ENCODE assay signal across 10 cellular contexts in the genomic region with DNA sequence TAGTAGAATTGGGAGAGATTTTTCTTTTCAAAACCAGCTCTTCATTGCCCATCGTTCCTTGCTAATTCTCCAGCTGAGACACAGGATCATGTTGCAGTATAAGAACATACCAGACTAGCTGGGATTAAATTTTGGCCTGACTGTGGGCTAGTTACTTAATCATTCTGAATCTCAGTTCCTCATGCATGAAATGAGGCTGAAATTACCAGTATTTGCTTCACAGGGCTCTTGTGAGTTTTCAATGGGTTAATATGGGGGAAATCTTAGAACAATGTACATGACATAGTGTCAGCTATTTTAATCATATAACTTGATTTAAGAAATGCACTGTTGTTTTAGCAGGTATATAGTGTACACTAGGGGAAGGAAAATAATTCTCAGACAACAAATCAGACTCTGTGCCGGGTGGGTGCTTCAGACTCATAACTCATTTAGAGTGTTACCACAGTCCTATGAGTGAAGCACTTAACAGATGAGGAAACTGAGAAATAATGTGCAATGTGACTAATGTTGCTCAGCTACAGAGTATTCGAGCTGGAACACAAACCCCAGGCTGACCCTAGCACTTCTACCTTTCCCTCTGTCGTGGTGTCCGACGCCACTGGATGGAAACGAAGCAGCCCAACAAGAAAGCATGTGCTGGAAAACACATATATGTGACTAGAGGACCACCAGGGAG.
DNase-seq lines count a peak whose midpoint lies in the region; ATAC-seq and TF ChIP-seq lines count a peak whose summit lies in the region.
"Had no signal": no experiment of that assay in that cellular context is flagged by ENCODE, and none has a peak within 500 bp of the region (broad histone marks: within the 10 kb centered on the region; RNA-seq: fewer than 3 reads in every experiment).

No MANE protein-coding gene starts in this region.

- H3K9me3 ChIP-seq in gastrocnemius medialis (no peaks in the 10 kb centered on the region), tibial artery (no peaks in the 10 kb centered on the region)

- H3K4me1 ChIP-seq in gastrocnemius medialis: no peaks in the 10 kb centered on the region
- H3K4me1 ChIP-seq in tibial artery: peaks cover 0 to 11% (median 5%) of the 10 kb centered on the region in 4 donors

- no peak for TF ChIP-seq POLR2A in gastrocnemius medialis (IDR thresholded peaks at IDR 0.05)

- in situ Hi-C loops in gastrocnemius medialis (cut with MboI; ENCODE audit: low sequenced_read_pairs in 4 of 4): no loop called here

- H3K27me3 ChIP-seq in gastrocnemius medialis (no peaks in the 10 kb centered on the region), tibial artery (no peaks in the 10 kb centered on the region)

- ATAC-seq in GM19035 (IDR thresholded peaks at IDR 0.05; ENCODE audit: unreplicated experiment): peak; percentile 45
- ATAC-seq in HG02642 (IDR thresholded peaks at IDR 0.05; ENCODE audit: poor library complexity, unreplicated experiment): peak; percentile 48
- peak; percentile 51 to 65 for ATAC-seq in gastrocnemius medialis

- intact Hi-C loops in gastrocnemius medialis (cut with DNase I; ENCODE audit: low total_unique reads): no loop called here
- intact Hi-C loops in tibial artery (cut with DNase I; ENCODE audit: low total_unique reads): no loop called here

- DNase-seq in MV-4-11 (lab: John Stamatoyannopoulos, UW): peak; percentile 96
- no peak for DNase-seq in gastrocnemius medialis
- DNase-seq in cortex of kidney (lab: John Stamatoyannopoulos, UW): no peak
- no peak for DNase-seq in tibial artery
- DNase-seq in hippocampal formation (lab: John Stamatoyannopoulos, UW): no peak
- DNase-seq in A172 (ENCODE audit: low spot score): no peak
- DNase-seq: HCEC 1CT; stimulated activated CD4-positive, alpha-beta T cell treated with anti-CD3 and anti-CD28 coated beads, Interleukin-4, amount 100 ng/mL, for 4 hours had no signal

- H3K36me3 ChIP-seq in gastrocnemius medialis (no peaks in the 10 kb centered on the region), tibial artery (no peaks in the 10 kb centered on the region)

- TF ChIP-seq CTCF in gastrocnemius medialis (IDR thresholded peaks at IDR 0.05 in 4 of 5, conservative IDR thresholded peaks at IDR 0.05 in 1 of 5) (no peak), tibial artery (IDR thresholded peaks at IDR 0.05) (no peak)

- H3K4me3 ChIP-seq in gastrocnemius medialis (no peak overlapping the region), tibial artery (no peak overlapping the region)

- peak overlapping the region in 2 of 4 donors; percentile 26 to 28 for H3K27ac ChIP-seq in gastrocnemius medialis
- no peak overlapping the region for H3K27ac ChIP-seq in tibial artery
